In the genomic region with DNA sequence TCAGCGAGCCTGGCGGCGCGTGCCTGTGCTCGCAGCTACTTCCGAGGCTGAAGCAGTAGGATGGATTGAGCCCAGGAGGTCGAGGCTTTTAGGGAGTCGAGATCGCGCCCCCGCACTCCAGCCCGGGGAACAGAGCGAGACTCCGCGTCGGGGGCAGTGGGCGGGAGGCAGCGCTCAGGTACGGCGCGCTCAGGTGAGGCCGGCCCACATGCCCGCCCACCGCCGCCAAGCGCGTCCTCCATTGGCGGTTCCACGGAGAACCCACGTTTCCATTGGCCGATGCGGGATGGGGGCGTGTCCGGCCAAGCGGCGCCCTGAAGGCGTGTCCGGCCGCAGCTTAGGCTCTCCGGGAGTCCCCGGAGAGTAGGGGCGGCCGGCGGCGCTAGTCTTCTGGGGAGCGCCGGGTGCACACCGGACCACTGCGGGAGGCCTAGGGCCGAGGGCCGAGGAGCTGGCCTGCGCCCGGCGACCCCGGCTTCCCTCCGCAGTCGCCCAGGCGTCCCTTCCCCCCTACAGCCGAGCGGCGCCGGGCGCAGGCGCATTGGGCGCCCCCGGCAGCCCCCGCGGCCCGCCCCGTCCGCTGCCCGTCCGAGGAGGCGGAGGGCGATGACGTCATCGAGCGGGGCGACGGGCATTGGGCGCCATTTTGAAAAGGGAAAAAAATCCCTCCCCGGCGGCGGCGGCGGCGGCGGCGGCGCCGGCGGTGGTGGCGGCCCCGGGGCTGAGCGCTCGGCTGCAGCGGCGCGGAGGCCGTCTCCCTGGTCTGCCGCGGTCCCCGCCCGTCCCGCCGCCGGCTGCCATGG, we compare ENCODE assay signal across 8 cellular contexts. TPM values are rescaled to one million over a fixed set of nuclear protein-coding genes. Genes with fewer than 3 reads are reported as not detected.
A peak's percentile ranks its signal among the peaks of the same experiment; 100 is the strongest.
DNase-seq lines count a peak whose midpoint lies in the region; ATAC-seq, FAIRE-seq and TF ChIP-seq lines count a peak whose summit lies in the region.

PPP2R2D (plus strand) TSS at position 659 of the 803 bp plus-strand sequence; CDS start at position 800, 141 bp downstream.

- 1% methylated on average over 32 of the region's 107 CpGs; no CpG with 5 or more reads in 1 of the 2 experiments for WGBS in H1 (ENCODE audit: extremely low coverage in 1 of 2, insufficient coverage in 1 of 2, insufficient read length in 1 of 2, insufficient replicate concordance in 2 of 2, low coverage in 1 of 2, low lambda C conversion rate in 2 of 2, missing lambda C conversion rate in 1 of 2), 2 experiments
- WGBS in mesenchymal stem cell = under 1% methylated on average over 77 of the region's 107 CpGs

- peak within 1 kb of the TSS; percentile 85 to 96 (median 90) for H3K4me3 Mint-ChIP-seq in CD8-positive, alpha-beta memory T cell

- H3K9me3 ChIP-seq in CD8-positive, alpha-beta memory T cell (ENCODE audit: low read length) = no peaks in the 10 kb centered on the region
- H3K9me3 ChIP-seq in H1 (ENCODE audit: insufficient read depth in 2 of 2, low read depth in 1 of 2, low read length in 1 of 2) (no peaks in the 10 kb centered on the region), mesenchymal stem cell (ENCODE audit: control insufficient read depth, low read length) (no peaks in the 10 kb centered on the region)

- H3K79me2 ChIP-seq in H1 (ENCODE audit: control insufficient read depth in 1 of 2, insufficient read depth in 2 of 2, low read length in 2 of 2) = peaks cover 16 to 40% of the 10 kb centered on the region in 2 experiments

- H3K9ac ChIP-seq in H1 (replicated peaks in 1 of 4; ENCODE audit: extremely low read depth in 1 of 4, low read depth in 3 of 4, low read length in 3 of 4) (peak within 1 kb of the TSS; percentile 68 to 94 (median 74)), mesenchymal stem cell (ENCODE audit: low read length) (peak within 1 kb of the TSS; percentile 94)

- H4K8ac ChIP-seq in H1 (ENCODE audit: extremely low read depth, insufficient read depth, low read length) (peak within 1 kb of the TSS; percentile 98), mesenchymal stem cell (ENCODE audit: low read length) (peak within 1 kb of the TSS; percentile 66)

- H3K27me3 ChIP-seq in CD8-positive, alpha-beta memory T cell (ENCODE audit: insufficient read depth, low read length, poor library complexity, severe bottlenecking) = no peaks in the 10 kb centered on the region
- H3K27me3 ChIP-seq in H1 (replicated peaks in 1 of 4; ENCODE audit: control insufficient read depth in 3 of 4, extremely low read depth in 1 of 4, insufficient read depth in 3 of 4, low read length in 3 of 4) (peaks cover 0 to 2% (median 0%) of the 10 kb centered on the region in 4 experiments; a peak in 3 of 7 replicates), mesenchymal stem cell (ENCODE audit: control insufficient read depth in 1 of 2, insufficient read depth in 1 of 2, low read length in 2 of 2) (peaks cover 17 to 38% of the 10 kb centered on the region in 2 experiments)

- no peak for TF ChIP-seq RAD21 in H1 (IDR thresholded peaks at IDR 0.05 in 1 of 2, conservative IDR thresholded peaks at IDR 0.05 in 1 of 2; ENCODE audit: low read depth in 2 of 2, low read length in 2 of 2)

- DNase-seq in CD8-positive, alpha-beta memory T cell = peak; percentile 93 to 99 (median 97)
- DNase-seq in HPDE6-E6E7 (ENCODE audit: extremely low spot score) (peak; percentile 90), NK-92 (lab: John Stamatoyannopoulos, UW; ENCODE audit: unreplicated experiment) (peak; percentile 70), H1 (ENCODE audit: low read depth in 1 of 2, low spot score in 2 of 2) (peak; percentile 76 to 96), mesenchymal stem cell (peak; percentile 90)
- DNase-seq in activated CD8-positive, alpha-beta memory T cell treated with anti-CD3 and anti-CD28 coated beads for 48 hours (ENCODE audit: low read depth in 2 of 3, low spot score in 2 of 3) = peak; percentile 81 to 90 (median 88)
- DNase-seq in stimulated activated CD8-positive, alpha-beta memory T cell treated with anti-CD3 and anti-CD28 coated beads, Interleukin-12 subunit alpha, Interleukin-12 subunit beta, amount 100 ng/mL, for 4 hours (ENCODE audit: low read depth) = peak; percentile 93

- FAIRE-seq in H1 (lab: Jason Lieb, UNC) = no peak

- peaks cover 0 to 15% (median 0%) of the 10 kb centered on the region in 3 donors for H3K36me3 Mint-ChIP-seq in CD8-positive, alpha-beta memory T cell

- H3K79me1 ChIP-seq in H1 (ENCODE audit: low read depth, low read length) = peaks cover 4% of the 10 kb centered on the region
- H3K79me1 ChIP-seq in mesenchymal stem cell (replicated peaks; ENCODE audit: low read length, poor library complexity, severe bottlenecking) = peaks cover 1% of the 10 kb centered on the region

- H3K4me2 ChIP-seq in H1 (ENCODE audit: insufficient read depth in 1 of 2, low read depth in 2 of 2, low read length in 2 of 2) (peak within 1 kb of the TSS; percentile 74 to 77), mesenchymal stem cell (ENCODE audit: low read length, poor library complexity, severe bottlenecking) (peak within 1 kb of the TSS; percentile 88)

- no peak within 1 kb of the TSS for H3K14ac ChIP-seq in H1 (ENCODE audit: insufficient read length)
- no peak within 1 kb of the TSS for H3K14ac ChIP-seq in mesenchymal stem cell (ENCODE audit: low read length in 2 of 2)

- no peak for TF ChIP-seq CTCF in H1 (IDR thresholded peaks at IDR 0.05; ENCODE audit: control extremely low read depth in 1 of 3, insufficient read depth in 1 of 3, low read depth in 1 of 3, low read length in 3 of 3)

- peaks cover 1 to 10% of the 10 kb centered on the region in 2 donors for H3K27me3 Mint-ChIP-seq in CD8-positive, alpha-beta memory T cell

- peak; percentile 91 for ATAC-seq in GM19467 (IDR thresholded peaks at IDR 0.05; ENCODE audit: unreplicated experiment)

- H4K91ac ChIP-seq in H1 (replicated peaks; ENCODE audit: insufficient read length, low read length) = no peak within 1 kb of the TSS
- peak within 1 kb of the TSS; percentile 72 for H4K91ac ChIP-seq in mesenchymal stem cell (ENCODE audit: low read length)

- H3K18ac ChIP-seq in H1 (ENCODE audit: extremely low read depth, low read length) (peak within 1 kb of the TSS; percentile 81), mesenchymal stem cell (ENCODE audit: low read depth in 1 of 2, low read length in 2 of 2) (peak within 1 kb of the TSS; percentile 88 to 91)

- H3K23me2 ChIP-seq in H1 (ENCODE audit: low read depth, low read length) = peaks cover 2% of the 10 kb centered on the region; the same call in 1 of the 2 replicates

- H3K4ac ChIP-seq in H1 (replicated peaks; ENCODE audit: insufficient read length, low read depth, low read length) (no peak within 1 kb of the TSS), mesenchymal stem cell (ENCODE audit: low read depth in 1 of 2, low read length in 2 of 2) (peak within 1 kb of the TSS; percentile 77 to 86)

- H2AK5ac ChIP-seq in H1 (ENCODE audit: low read depth, low read length) = no peak within 1 kb of the TSS
- H2AK5ac ChIP-seq in mesenchymal stem cell (ENCODE audit: low read length, severe bottlenecking) = no peak within 1 kb of the TSS

- H3K23ac ChIP-seq in H1 (ENCODE audit: insufficient read length) = no peak within 1 kb of the TSS
- H3K23ac ChIP-seq in mesenchymal stem cell (ENCODE audit: low read length in 2 of 2) = peak within 1 kb of the TSS in 1 of 2 experiments; percentile 84

- no peak within 1 kb of the TSS for H2BK15ac ChIP-seq in H1 (ENCODE audit: low read length)
- peak within 1 kb of the TSS; percentile 92 for H2BK15ac ChIP-seq in mesenchymal stem cell (ENCODE audit: low read depth, poor library complexity, severe bottlenecking)

- POLR2A ChIA-PET in CD8-positive, alpha-beta memory T cell (lab: Charles Lee) = interaction anchor here (0.6 to 1.6 kb wide), 5 partner anchors 8 to 80 kb away, joined by 3 to 5 read pairs (median 3); no protein-coding TSS in a partner anchor
- POLR2A ChIA-PET in H1 (lab: Charles Lee; ENCODE audit: partially characterized antibody) = interaction anchor here (0.6 to 3.9 kb wide), 16 partner anchors 9 to 262 kb away, joined by 3 to 12 read pairs (median 4); no protein-coding TSS in a partner anchor

- no peaks in the 10 kb centered on the region for H3K9me3 Mint-ChIP-seq in CD8-positive, alpha-beta memory T cell

- H2BK120ac ChIP-seq in H1 (replicated peaks; ENCODE audit: low read depth, low read length) = no peak within 1 kb of the TSS
- H2BK120ac ChIP-seq in mesenchymal stem cell (ENCODE audit: low read depth, low read length) = peak within 1 kb of the TSS; percentile 57

- peak within 1 kb of the TSS; percentile 76 for H3K27ac ChIP-seq in CD8-positive, alpha-beta memory T cell (ENCODE audit: low read depth, low read length)
- H3K27ac ChIP-seq in H1 (ENCODE audit: low read depth, low read length) (peak within 1 kb of the TSS; percentile 91), mesenchymal stem cell (ENCODE audit: low read length, poor library complexity, severe bottlenecking) (no peak within 1 kb of the TSS)

- peak; percentile 77 to 93 for TF ChIP-seq POLR2A in H1 (IDR thresholded peaks at IDR 0.05; ENCODE audit: control extremely low read depth in 1 of 2, low read depth in 2 of 2, low read length in 2 of 2)

- peaks cover 64% of the 10 kb centered on the region for H3K4me1 ChIP-seq in CD8-positive, alpha-beta memory T cell (ENCODE audit: insufficient read depth, low read length)
- H3K4me1 ChIP-seq in H1 (replicated peaks in 1 of 4; ENCODE audit: control insufficient read depth in 3 of 4, insufficient read depth in 4 of 4, low read length in 3 of 4) (peaks cover 0 to 4% (median 2%) of the 10 kb centered on the region in 4 experiments; a peak in 4 of 7 replicates), mesenchymal stem cell (ENCODE audit: control insufficient read depth, insufficient read depth, low read depth, low read length) (peaks cover 19% of the 10 kb centered on the region)

- no peak within 1 kb of the TSS for H2BK12ac ChIP-seq in H1 (ENCODE audit: low read depth, low read length)
- peak within 1 kb of the TSS in 1 of 2 experiments; percentile 65 for H2BK12ac ChIP-seq in mesenchymal stem cell (ENCODE audit: low read length in 2 of 2)

- CTCF ChIA-PET in CD8-positive, alpha-beta memory T cell (lab: Charles Lee) = interaction anchor here (0.7 to 2.5 kb wide), 4 partner anchors 15 to 123 kb away, joined by 3 to 12 read pairs (median 8); no protein-coding TSS in a partner anchor
- CTCF ChIA-PET in H1 (lab: Charles Lee; ENCODE audit: partially characterized antibody) = interaction anchor here (1.3 to 1.8 kb wide), 8 partner anchors 9 to 47 kb away, joined by 3 to 11 read pairs (median 6); no protein-coding TSS in a partner anchor

- peak within 1 kb of the TSS; percentile 80 to 98 (median 94) for H3K27ac Mint-ChIP-seq in CD8-positive, alpha-beta memory T cell

- H3K56ac ChIP-seq in H1 (replicated peaks; ENCODE audit: insufficient read length, low read depth, low read length) = peak within 1 kb of the TSS; percentile 90

- H2AFZ ChIP-seq in H1 (ENCODE audit: low read length) = no peak within 1 kb of the TSS; the same call in 1 of the 2 replicates
- H2AFZ ChIP-seq in mesenchymal stem cell (ENCODE audit: low read depth, low read length) = peak within 1 kb of the TSS; percentile 72

- 0 out of 3 replicates have a peak, but pooled peaks of 1 of the 2 experiments have one; percentile 10 for TF ChIP-seq EP300 in H1 (IDR thresholded peaks at IDR 0.05; ENCODE audit: borderline replicate concordance in 1 of 2, low read depth in 2 of 2, low read length in 2 of 2)

- H2BK5ac ChIP-seq in H1 (ENCODE audit: low read depth, low read length) (peak within 1 kb of the TSS; percentile 79; the same call in 1 of the 2 replicates), mesenchymal stem cell (ENCODE audit: low read depth, low read length, poor library complexity, severe bottlenecking) (peak within 1 kb of the TSS; percentile 96)

- H4K20me1 ChIP-seq in H1 (replicated peaks in 1 of 2; ENCODE audit: control insufficient read depth in 1 of 2, insufficient read depth in 2 of 2, low read length in 2 of 2) = peaks cover 14 to 19% of the 10 kb centered on the region in 2 experiments

- peaks cover under 1% of the 10 kb centered on the region for H3K36me3 ChIP-seq in CD8-positive, alpha-beta memory T cell (ENCODE audit: insufficient read depth, low read length)
- peaks cover 0 to under 1% (median 0%) of the 10 kb centered on the region in 4 experiments; a peak in 1 of 8 replicates for H3K36me3 ChIP-seq in H1 (ENCODE audit: control insufficient read depth in 2 of 4, insufficient read depth in 4 of 4, low read length in 3 of 4)
- H3K36me3 ChIP-seq in mesenchymal stem cell (ENCODE audit: control insufficient read depth in 1 of 2, insufficient read depth in 2 of 2, low read depth in 1 of 2, low read length in 2 of 2) = peaks cover 3 to 6% of the 10 kb centered on the region in 2 experiments

- H3K4me3 ChIP-seq in CD8-positive, alpha-beta memory T cell (ENCODE audit: low read length) = peak within 1 kb of the TSS; percentile 83
- peak within 1 kb of the TSS; percentile 72 to 88 (median 82) for H3K4me3 ChIP-seq in H1 (ENCODE audit: extremely low read depth in 1 of 4, insufficient read depth in 2 of 4, low read depth in 3 of 4, low read length in 4 of 4)
- H3K4me3 ChIP-seq in mesenchymal stem cell (ENCODE audit: insufficient read depth in 1 of 2, low read depth in 1 of 2, low read length in 2 of 2) = peak within 1 kb of the TSS; percentile 90 to 94

- H3K4me1 Mint-ChIP-seq in CD8-positive, alpha-beta memory T cell = peaks cover 55 to 71% (median 62%) of the 10 kb centered on the region in 3 donors

- H2BK20ac ChIP-seq in H1 (ENCODE audit: low read length) = no peak within 1 kb of the TSS

- H4K5ac ChIP-seq in H1 (ENCODE audit: insufficient read length, low read depth, low read length) = peak within 1 kb of the TSS; percentile 93

RNA-seq across cellular contexts. Expression of gene PPP2R2D, which starts in this region (rescaled TPM):
- 10 to 100 TPM; 23.5 to 24.5 TPM for total RNA-seq in CD8-positive, alpha-beta memory T cell
- polyA plus RNA-seq in CD8-positive, alpha-beta memory T cell = 34.0 TPM
- total RNA-seq in H1 (2021; fragmentation: NEBNext Ultra II Directional; extraction: Animal tissue kit (Norgen Biotek cat#: 25700)) = 32.8 and 34.1 TPM in 2 replicates
- polyA plus RNA-seq in H1 (2011; rRNA removed) = 22.8 and 25.4 TPM in 2 replicates
- polyA plus RNA-seq in H1 (2011; cell fraction: cytosol; rRNA removed) = 27.9 TPM
- 48.3 TPM for polyA plus RNA-seq in H1 (2011; cell fraction: nucleus; rRNA removed)
- 23.0 to 27.3 TPM (median 25.8 TPM) in 4 replicates for polyA plus RNA-seq in H1 (2012, experiment 1 of 2)
- polyA plus RNA-seq in H1 (2012, experiment 2 of 2) = 17.9 TPM
- 25.0 TPM for polyA plus RNA-seq in H1 (2013, experiment 1 of 2)
- polyA plus RNA-seq in H1 (2013, experiment 2 of 2) = 25.3 TPM
- polyA minus RNA-seq in H1 (2011; rRNA and poly(A)+ RNA removed) = 38.8 and 40.7 TPM in 2 replicates
- 18.9 TPM for polyA minus RNA-seq in H1 (2011; cell fraction: cytosol; rRNA and poly(A)+ RNA removed)
- 42.4 TPM for polyA minus RNA-seq in H1 (2011; cell fraction: nucleus; rRNA and poly(A)+ RNA removed)
- polyA plus RNA-seq in mesenchymal stem cell (2013, experiment 1 of 2) = 29.1 TPM
- 31.7 TPM for polyA plus RNA-seq in mesenchymal stem cell (2013, experiment 2 of 2)
